Comparison of ENCODE assay signal across 1 cellular context in genomic region chr12:116924558-116925453, GRCh38.
A peak's percentile ranks its signal among the peaks of the same experiment; 100 is the strongest.
TF ChIP-seq lines count a peak whose summit lies in the region.

No MANE protein-coding gene starts in this region.

TF ChIP-seq in K562, 482 proteins besides CTCF, POLR2A, EP300 and RAD21 (continued from another document):
- no peak for TF ChIP-seq POLR2B (IDR thresholded peaks at IDR 0.05; ENCODE audit: low read depth, partially characterized antibody)
- no peak for TF ChIP-seq EWSR1 (IDR thresholded peaks at IDR 0.05; ENCODE audit: borderline replicate concordance, low read depth, partially characterized antibody)
- TF ChIP-seq MAFG (tag; conservative IDR thresholded peaks at IDR 0.05): peak; percentile 30; the same call in 1 of the 2 replicates
- no peak for TF ChIP-seq KHSRP (IDR thresholded peaks at IDR 0.05)
- TF ChIP-seq PBX2 (CRISPR knock-in tag; IDR thresholded peaks at IDR 0.05; ENCODE audit: low read depth): no peak
- peak; percentile 43; the same call in 1 of the 2 replicates for TF ChIP-seq PBX2 (tag; conservative IDR thresholded peaks at IDR 0.05; ENCODE audit: low read depth)
- no peak for TF ChIP-seq IFI16 (CRISPR knock-in tag; IDR thresholded peaks at IDR 0.05)
- 0 out of 2 replicates have a peak, but pooled peaks have one; percentile 29 for TF ChIP-seq GABPA (tag; conservative IDR thresholded peaks at IDR 0.05; ENCODE audit: low read depth)
- no peak for TF ChIP-seq ZNF277 (CRISPR knock-in tag; IDR thresholded peaks at IDR 0.05; ENCODE audit: borderline replicate concordance)
- TF ChIP-seq NCOA2 (IDR thresholded peaks at IDR 0.05; ENCODE audit: partially characterized antibody in 2 of 2): no peak
- TF ChIP-seq TBL1XR1 (IDR thresholded peaks at IDR 0.05; ENCODE audit: low read length in 2 of 2): no peak
- TF ChIP-seq AFF1 (IDR thresholded peaks at IDR 0.05; ENCODE audit: low read depth in 1 of 2, partially characterized antibody in 2 of 2): no peak
- 0 out of 2 replicates have a peak, but pooled peaks have one; percentile 45 for TF ChIP-seq JUN (IDR thresholded peaks at IDR 0.05; ENCODE audit: borderline replicate concordance, low read depth, low read length)
- no peak for TF ChIP-seq JUN (CRISPR knock-in tag; IDR thresholded peaks at IDR 0.05; ENCODE audit: borderline replicate concordance)
- no peak for TF ChIP-seq ZBTB12 (CRISPR knock-in tag; IDR thresholded peaks at IDR 0.05)
- TF ChIP-seq MAFK (IDR thresholded peaks at IDR 0.05; ENCODE audit: low read length): 0 out of 2 replicates have a peak, but pooled peaks have one; percentile 7
- TF ChIP-seq FOXJ3 (CRISPR knock-in tag; IDR thresholded peaks at IDR 0.05): no peak
- peak; percentile 82; the same call in 1 of the 2 replicates for TF ChIP-seq ESRRA (IDR thresholded peaks at IDR 0.05; ENCODE audit: borderline replicate concordance, low read depth)
- peak; percentile 67 for TF ChIP-seq FOSL1 (tag; conservative IDR thresholded peaks at IDR 0.05)
- TF ChIP-seq MIER1 (IDR thresholded peaks at IDR 0.05; ENCODE audit: low read depth): no peak
- no peak for TF ChIP-seq GTF2F1 (IDR thresholded peaks at IDR 0.05; ENCODE audit: low read depth, low read length)
